Comparison of ENCODE assay signal across 8 cellular contexts in the genomic region with DNA sequence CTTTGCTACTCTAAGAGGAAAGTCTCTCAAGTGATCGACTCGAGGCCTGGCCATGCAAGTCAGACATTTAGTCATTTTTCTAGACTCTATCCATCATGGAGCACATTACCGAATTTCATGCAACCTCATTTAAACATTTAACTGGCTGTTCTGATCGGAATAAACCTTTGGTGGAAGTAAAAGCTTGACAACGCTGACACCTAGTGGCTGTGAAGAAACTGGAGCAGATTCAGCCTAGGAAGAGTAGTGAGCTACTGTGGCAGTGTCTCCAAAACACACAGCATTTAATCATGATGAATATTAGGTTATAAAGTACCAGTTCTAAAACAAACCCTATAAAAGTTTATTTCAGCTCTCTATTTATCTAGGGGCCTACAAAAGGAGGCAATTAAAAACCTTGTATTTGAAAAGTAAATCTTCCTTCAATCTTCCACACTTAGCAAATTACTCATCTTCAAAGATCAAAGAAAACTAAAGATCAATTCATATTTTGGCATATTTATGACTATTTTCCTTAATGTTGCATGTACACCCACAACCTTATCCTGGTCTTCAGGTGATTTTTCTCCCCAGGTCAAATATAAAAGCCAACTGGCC.
DNase-seq lines count a peak whose midpoint lies in the region; ATAC-seq and TF ChIP-seq lines count a peak whose summit lies in the region.

No MANE protein-coding gene starts in this region.

- no peaks in the 10 kb centered on the region for H3K9me3 Mint-ChIP-seq in brain

- H3K4me1 Mint-ChIP-seq in brain = peaks cover 10% of the 10 kb centered on the region

- peak; percentile 76 for ATAC-seq in GM19467 (IDR thresholded peaks at IDR 0.05; ENCODE audit: unreplicated experiment)
- ATAC-seq in HG03575 (IDR thresholded peaks at IDR 0.05; ENCODE audit: extremely low read depth, insufficient number of reproducible peaks, low FRiP score, unreplicated experiment) = peak; percentile 74
- ATAC-seq in Panc1 = peak; percentile 97

- intact Hi-C loops in Panc1 (cut with micrococcal nuclease; ENCODE audit: unreplicated experiment) = loop anchor here (5.0 kb wide), 1 partner anchor 589 kb away; no protein-coding TSS in a partner anchor

- no peaks in the 10 kb centered on the region for H3K9me3 ChIP-seq in Panc1 (ENCODE audit: control insufficient read depth, insufficient read depth, low read depth, low read length)

- POLR2A ChIA-PET in Panc1 (lab: Charles Lee) = no interaction called here

- DNase-seq in NCI-H510A treated with DMSO at 0.1 percent for 48 hours (lab: John Stamatoyannopoulos, UW) (peak; percentile 61), NCI-H510A (lab: John Stamatoyannopoulos, UW) (no peak), Panc1 (ENCODE audit: low read depth, low spot score) (peak; percentile 33), iPS-NIHi7 (ENCODE audit: extremely low spot score) (peak; percentile 64)
- DNase-seq in stimulated activated CD4-positive, alpha-beta T cell treated with anti-CD3 and anti-CD28 coated beads, Interleukin-4, amount 100 ng/mL, for 24 hours = peak; percentile 28

- no peaks in the 10 kb centered on the region for H3K36me3 Mint-ChIP-seq in brain

- TF ChIP-seq CTCF in Panc1 (IDR thresholded peaks at IDR 0.05) = peak; percentile 86
- peak; percentile 86 to 91 for TF ChIP-seq CTCF in brain (conservative IDR thresholded peaks at IDR 0.05)

- H3K27me3 Mint-ChIP-seq in brain = no peaks in the 10 kb centered on the region

- CTCF ChIA-PET in Panc1 (lab: Charles Lee) = interaction anchor here (0.6 to 1.3 kb wide), 5 partner anchors 15 to 589 kb away, joined by 3 to 9 read pairs (median 4); no protein-coding TSS in a partner anchor

- H3K4me3 ChIP-seq in Panc1 (ENCODE audit: low read depth in 2 of 2, low read length in 2 of 2) = no peak overlapping the region

- H3K4me3 Mint-ChIP-seq in brain = no peak overlapping the region

- no peaks in the 10 kb centered on the region; the same call in 1 of the 2 replicates for H3K27me3 ChIP-seq in Panc1 (ENCODE audit: control insufficient read depth, insufficient read depth, low read length)

- H3K36me3 ChIP-seq in Panc1 (ENCODE audit: control insufficient read depth, insufficient read depth, low read length) = no peaks in the 10 kb centered on the region

- peak overlapping the region; percentile 40; the same call in 1 of the 2 replicates for H3K27ac ChIP-seq in Panc1 (ENCODE audit: low read length)

- in situ Hi-C loops in Panc1 (cut with HindIII; ENCODE audit: low pct_unique_long_range_greater_than_20kb, low sequenced_read_pairs) = no loop called here

- no TSS peak for BruUV-seq in Panc1 (replicated peaks; lab: Mats Ljungman, UMichigan)

- H3K4me1 ChIP-seq in Panc1 (ENCODE audit: control insufficient read depth, insufficient read depth, low read length) = no peaks in the 10 kb centered on the region

- H3K27ac Mint-ChIP-seq in brain = no peak overlapping the region
